1 cellular context compared by ENCODE assay signal in genomic region chr2:47272031-47272864, GRCh38.
TF ChIP-seq lines count a peak whose summit lies in the region.

No MANE protein-coding gene starts in this region.

TF ChIP-seq in HepG2, 621 proteins besides CTCF, POLR2A, EP300 and RAD21 (continued from another document and continues in another):
- TF ChIP-seq TFDP2 (CRISPR knock-in tag; IDR thresholded peaks at IDR 0.05) (peak; percentile 34; the same call in 1 of the 2 replicates), ZFP1 (CRISPR knock-in tag; IDR thresholded peaks at IDR 0.05) (no peak), ZNF704 (CRISPR knock-in tag; IDR thresholded peaks at IDR 0.05; ENCODE audit: borderline replicate concordance) (no peak), RARA (CRISPR knock-in tag; IDR thresholded peaks at IDR 0.05) (0 out of 2 replicates have a peak, but pooled peaks have one; percentile 14), ZNF737 (CRISPR knock-in tag; IDR thresholded peaks at IDR 0.05; ENCODE audit: borderline replicate concordance) (0 out of 2 replicates have a peak, but pooled peaks have one; percentile 83), ZNF550 (CRISPR knock-in tag; IDR thresholded peaks at IDR 0.05; ENCODE audit: borderline replicate concordance) (no peak), RAD51 (IDR thresholded peaks at IDR 0.05; ENCODE audit: borderline replicate concordance) (no peak), ZNF24 (IDR thresholded peaks at IDR 0.05) (no peak), CCAR2 (optimal IDR thresholded peaks at IDR 0.05; ENCODE audit: low read depth, low read length) (no peak), PAX8 (CRISPR knock-in tag; IDR thresholded peaks at IDR 0.05; ENCODE audit: borderline replicate concordance) (0 out of 2 replicates have a peak, but pooled peaks have one; percentile 48), SNAPC5 (CRISPR knock-in tag; IDR thresholded peaks at IDR 0.05; ENCODE audit: borderline replicate concordance) (no peak), HES4 (CRISPR knock-in tag; IDR thresholded peaks at IDR 0.05; ENCODE audit: borderline replicate concordance) (peak; percentile 78; the same call in 1 of the 2 replicates), SMARCE1 (IDR thresholded peaks at IDR 0.05; ENCODE audit: borderline replicate concordance) (no peak), ZC3H4 (CRISPR knock-in tag; IDR thresholded peaks at IDR 0.05; ENCODE audit: borderline replicate concordance) (no peak), ZMYM2 (CRISPR knock-in tag; IDR thresholded peaks at IDR 0.05) (0 out of 2 replicates have a peak, but pooled peaks have one; percentile 39), DR1 (CRISPR knock-in tag; IDR thresholded peaks at IDR 0.05) (0 out of 2 replicates have a peak, but pooled peaks have one; percentile 34), ZNF788 (CRISPR knock-in tag; IDR thresholded peaks at IDR 0.05; ENCODE audit: borderline replicate concordance) (peak; percentile 72; the same call in 1 of the 2 replicates), ZBTB49 (CRISPR knock-in tag; IDR thresholded peaks at IDR 0.05; ENCODE audit: borderline replicate concordance) (peak; percentile 77; the same call in 1 of the 2 replicates), ZNF224 (CRISPR knock-in tag; IDR thresholded peaks at IDR 0.05) (no peak), ZSCAN21 (CRISPR knock-in tag; IDR thresholded peaks at IDR 0.05; ENCODE audit: borderline replicate concordance) (no peak), ZNF780A (CRISPR knock-in tag; IDR thresholded peaks at IDR 0.05) (no peak; the same call in 1 of the 2 replicates), NKX3-1 (CRISPR knock-in tag; IDR thresholded peaks at IDR 0.05) (no peak), ZSCAN12 (CRISPR knock-in tag; IDR thresholded peaks at IDR 0.05) (no peak), THAP7 (CRISPR knock-in tag; IDR thresholded peaks at IDR 0.05) (no peak), ZNF512 (CRISPR knock-in tag; IDR thresholded peaks at IDR 0.05) (no peak), ISX (CRISPR knock-in tag; conservative IDR thresholded peaks at IDR 0.05) (no peak), REPIN1 (CRISPR knock-in tag; IDR thresholded peaks at IDR 0.05; ENCODE audit: borderline replicate concordance, low read depth) (peak; percentile 84), PRMT3 (CRISPR knock-in tag; IDR thresholded peaks at IDR 0.05; ENCODE audit: borderline replicate concordance, low read depth) (no peak), BORCS8-MEF2B (CRISPR knock-in tag; IDR thresholded peaks at IDR 0.05) (no peak), JARID2 (CRISPR knock-in tag; IDR thresholded peaks at IDR 0.05; ENCODE audit: insufficient replicate concordance) (peak; percentile 37), ZNF407 (CRISPR knock-in tag; IDR thresholded peaks at IDR 0.05; ENCODE audit: not compliant biosample characterization) (peak; percentile 83), ZNF574 (CRISPR knock-in tag; IDR thresholded peaks at IDR 0.05) (peak; percentile 59; the same call in 1 of the 2 replicates), ZNF101 (CRISPR knock-in tag; IDR thresholded peaks at IDR 0.05; ENCODE audit: borderline replicate concordance, low read depth) (no peak), RORA (CRISPR knock-in tag; IDR thresholded peaks at IDR 0.05) (no peak), ISL2 (CRISPR knock-in tag; IDR thresholded peaks at IDR 0.05) (no peak; the same call in none of the 2 replicates), ZUFSP (CRISPR knock-in tag; IDR thresholded peaks at IDR 0.05; ENCODE audit: borderline replicate concordance) (no peak), HNRNPH1 (optimal IDR thresholded peaks at IDR 0.05; ENCODE audit: low read depth, low read length) (no peak)
